In genomic region chr11:86067230-86068137, GRCh38 we compare ENCODE assay signal across 8 cellular contexts. TPM values are rescaled to one million over a fixed set of nuclear protein-coding genes. Genes with fewer than 3 reads are reported as not detected.
A peak's percentile ranks its signal among the peaks of the same experiment; 100 is the strongest.
DNase-seq lines count a peak whose midpoint lies in the region; ATAC-seq and TF ChIP-seq lines count a peak whose summit lies in the region.

No MANE protein-coding gene starts in this region.

- H3K27me3 ChIP-seq in lower lobe of right lung (ENCODE audit: low read depth): no peaks in the 10 kb centered on the region
- H3K27me3 ChIP-seq in transverse colon: no peaks in the 10 kb centered on the region

- DNase-seq in NCI-H1105 treated with DMSO at 0.1 percent for 48 hours (lab: John Stamatoyannopoulos, UW) (peak; percentile 15), NCI-H1105 (lab: John Stamatoyannopoulos, UW) (no peak), NCI-H69 (lab: John Stamatoyannopoulos, UW) (peak; percentile 46), MCF 10A (ENCODE audit: unreplicated experiment) (peak; percentile 37), lower lobe of right lung (no peak), transverse colon (no peak), UCSD-AML1 (lab: John Stamatoyannopoulos, UW; ENCODE audit: unreplicated experiment) (no peak)

- TF ChIP-seq POLR2A in transverse colon (IDR thresholded peaks at IDR 0.05): peak; percentile 43

- H3K27ac Mint-ChIP-seq in MCF 10A (ENCODE audit: low read depth, unreplicated experiment): peak overlapping the region; percentile 99

- H3K4me1 ChIP-seq in lower lobe of right lung (peaks cover 51% of the 10 kb centered on the region), transverse colon (peaks cover 7 to 52% (median 37%) of the 10 kb centered on the region in 4 donors)

- no peaks in the 10 kb centered on the region for H3K27me3 Mint-ChIP-seq in MCF 10A (ENCODE audit: insufficient read depth, unreplicated experiment)

- intact Hi-C loops in MCF 10A (cut with micrococcal nuclease): loop anchor here (1.0 to 2.0 kb wide), 2 partner anchors 25 to 126 kb away; no protein-coding TSS in a partner anchor
- intact Hi-C loops in lower lobe of right lung (cut with DNase I): no loop called here
- intact Hi-C loops in transverse colon (cut with DNase I; ENCODE audit: low total_unique reads): no loop called here

- no peak for TF ChIP-seq EP300 in transverse colon (IDR thresholded peaks at IDR 0.05; ENCODE audit: low read depth)

- WGBS in transverse colon (ENCODE audit: low coverage in 1 of 2), 2 donors: 0 to 2% methylated on average over 12 to 13 of the region's 14 CpGs

- peak overlapping the region; percentile 98 for H3K4me3 Mint-ChIP-seq in MCF 10A (ENCODE audit: unreplicated experiment)

- ATAC-seq in lower lobe of right lung: no peak
- no peak for ATAC-seq in GM18498 (IDR thresholded peaks at IDR 0.05; ENCODE audit: unreplicated experiment)

- H3K9me3 ChIP-seq in lower lobe of right lung: no peaks in the 10 kb centered on the region
- no peaks in the 10 kb centered on the region for H3K9me3 ChIP-seq in transverse colon

- in situ Hi-C loops in transverse colon (cut with MboI; ENCODE audit: low pct_ligation_motif_present in 1 of 4, low pct_unique_long_range_greater_than_20kb in 1 of 4, low sequenced_read_pairs in 3 of 4): no loop called here

- BruUV-seq in MCF 10A (replicated peaks; lab: Mats Ljungman, UMichigan): TSS peak; percentile 32

- no peak for TF ChIP-seq CTCF in MCF 10A (IDR thresholded peaks at IDR 0.05; ENCODE audit: unreplicated experiment)
- TF ChIP-seq CTCF in lower lobe of right lung (IDR thresholded peaks at IDR 0.05): no peak
- TF ChIP-seq CTCF in transverse colon (IDR thresholded peaks at IDR 0.05): no peak

- H3K36me3 Mint-ChIP-seq in MCF 10A (ENCODE audit: insufficient read depth, unreplicated experiment): no peaks in the 10 kb centered on the region

- CTCF ChIA-PET in MCF 10A (lab: Yijun Ruan, JAX): interaction anchor here (0.5 to 2.4 kb wide), 18 partner anchors 9 to 296 kb away, joined by 3 to 17 read pairs (median 4); no protein-coding TSS in a partner anchor

- H3K9me3 Mint-ChIP-seq in MCF 10A (ENCODE audit: unreplicated experiment): no peaks in the 10 kb centered on the region

- POLR2A ChIA-PET in MCF 10A (lab: Yijun Ruan, JAX): interaction anchor here (0.5 to 6.5 kb wide), 33 partner anchors 9 to 673 kb away, joined by 3 to 61 read pairs (median 5); partner anchors contain the start of genes EED and TMEM126A

- H3K4me1 Mint-ChIP-seq in MCF 10A (ENCODE audit: insufficient read depth, unreplicated experiment): peaks cover 22% of the 10 kb centered on the region

- peak overlapping the region; percentile 93 for H3K4me3 ChIP-seq in lower lobe of right lung
- peak overlapping the region; percentile 78 to 97 (median 86) for H3K4me3 ChIP-seq in transverse colon

- peak overlapping the region; percentile 98 for H3K27ac ChIP-seq in lower lobe of right lung
- peak overlapping the region; percentile 95 to 99 (median 96) for H3K27ac ChIP-seq in transverse colon

- H3K36me3 ChIP-seq in lower lobe of right lung (no peaks in the 10 kb centered on the region), transverse colon (no peaks in the 10 kb centered on the region)

RNA-seq across cellular contexts. Expression of gene PICALM, which starts 1.4 kb away (rescaled TPM):
- total RNA-seq in MCF 10A (2022) (137 and 141 TPM in 2 replicates), lower lobe of right lung (190 TPM), transverse colon (100 to 1,000 TPM; 148 to 244 (median 221) TPM)

Comparison
In these comparisons a context has a peak if more than half of its experiments do, and no peak if none do; other contexts are left out.
1. DNase-seq: peak in NCI-H1105 treated with DMSO at 0.1 percent for 48 hours (single experiment), NCI-H69 (single experiment) and MCF 10A (single experiment); none in NCI-H1105 (single experiment), lower lobe of right lung (single experiment), transverse colon (single experiment) and UCSD-AML1 (single experiment).